ENCODE assay signal across 10 cellular contexts in genomic region chr2:237092920-237093781, GRCh38. TPM values are rescaled to one million over a fixed set of nuclear protein-coding genes. Genes with fewer than 3 reads are reported as not detected.
A peak's percentile ranks its signal among the peaks of the same experiment; 100 is the strongest.
DNase-seq lines count a peak whose midpoint lies in the region; ATAC-seq, FAIRE-seq and TF ChIP-seq lines count a peak whose summit lies in the region.
"Had no signal": no experiment of that assay in that cellular context is flagged by ENCODE, and none has a peak within 500 bp of the region (broad histone marks: within the 10 kb centered on the region; RNA-seq: fewer than 3 reads in every experiment).

No MANE protein-coding gene starts in this region.

- POLR2A ChIA-PET in CD4-positive, alpha-beta T cell (lab: Charles Lee): no interaction called here

- H3K4me1 ChIP-seq in osteoblast (ENCODE audit: insufficient read depth, low read length): peaks cover 43% of the 10 kb centered on the region

- no peak for ATAC-seq in CD4-positive, alpha-beta T cell (ENCODE audit: poor library complexity)
- ATAC-seq in stimulated activated memory B cell treated with anti-CD40 and anti-IgM and Interleukin-4, amounts not matched to agents 10 μg/mL and 1 μg/mL and 100 μg/mL, for 72 hours: no peak
- no peak for ATAC-seq in effector memory CD8-positive, alpha-beta T cell (replicated peaks)

- H3K27me3 ChIP-seq in osteoblast (ENCODE audit: insufficient read depth, low read length): no peaks in the 10 kb centered on the region
- no peaks in the 10 kb centered on the region for H3K27me3 ChIP-seq in CD4-positive, alpha-beta T cell (ENCODE audit: control insufficient read depth, insufficient read depth, low read length)

- intact Hi-C loops in CD4-positive, alpha-beta T cell (cut with DNase I, micrococcal nuclease): no loop called here

- peaks cover 37% of the 10 kb centered on the region for H3K36me3 ChIP-seq in osteoblast (ENCODE audit: insufficient read depth, low read length)

- peaks cover 52% of the 10 kb centered on the region for H3K79me2 ChIP-seq in osteoblast (ENCODE audit: insufficient read depth, low read length)

- peak overlapping the region; percentile 85 for H3K27ac Mint-ChIP-seq in endothelial cell (ENCODE audit: unreplicated experiment)
- no peak overlapping the region for H3K27ac Mint-ChIP-seq in CD4-positive, alpha-beta T cell
- no peak overlapping the region for H3K27ac Mint-ChIP-seq in stimulated activated memory B cell treated with anti-CD40 and anti-IgM and Interleukin-4, amounts not matched to agents 10 μg/mL and 1 μg/mL and 100 μg/mL, for 72 hours
- peak overlapping the region in 1 of 2 donors; percentile 25 for H3K27ac Mint-ChIP-seq in effector memory CD8-positive, alpha-beta T cell
- H3K27ac Mint-ChIP-seq: activated naive CD8-positive, alpha-beta T cell treated with anti-CD3 and anti-CD28 coated beads for 36 hours had no signal

- peak overlapping the region; percentile 6 for H3K4me3 Mint-ChIP-seq in endothelial cell (ENCODE audit: unreplicated experiment)
- no peak overlapping the region for H3K4me3 Mint-ChIP-seq in CD4-positive, alpha-beta T cell
- H3K4me3 Mint-ChIP-seq in stimulated activated memory B cell treated with anti-CD40 and anti-IgM and Interleukin-4, amounts not matched to agents 10 μg/mL and 1 μg/mL and 100 μg/mL, for 72 hours: no peak overlapping the region
- H3K4me3 Mint-ChIP-seq in effector memory CD8-positive, alpha-beta T cell: no peak overlapping the region
- H3K4me3 Mint-ChIP-seq: activated naive CD8-positive, alpha-beta T cell treated with anti-CD3 and anti-CD28 coated beads for 36 hours had no signal

- peak overlapping the region; percentile 82 for H3K27ac ChIP-seq in osteoblast (ENCODE audit: low read depth, low read length)
- no peak overlapping the region for H3K27ac ChIP-seq in CD4-positive, alpha-beta T cell (ENCODE audit: low read depth, low read length)

- FAIRE-seq in urothelium cell line (lab: Jason Lieb, UNC): no peak

- H3K9me3 Mint-ChIP-seq in endothelial cell (ENCODE audit: unreplicated experiment): no peaks in the 10 kb centered on the region
- no peaks in the 10 kb centered on the region for H3K9me3 Mint-ChIP-seq in CD4-positive, alpha-beta T cell
- H3K9me3 Mint-ChIP-seq in stimulated activated memory B cell treated with anti-CD40 and anti-IgM and Interleukin-4, amounts not matched to agents 10 μg/mL and 1 μg/mL and 100 μg/mL, for 72 hours: no peaks in the 10 kb centered on the region
- no peaks in the 10 kb centered on the region for H3K9me3 Mint-ChIP-seq in effector memory CD8-positive, alpha-beta T cell
- H3K9me3 Mint-ChIP-seq: activated naive CD8-positive, alpha-beta T cell treated with anti-CD3 and anti-CD28 coated beads for 36 hours had no signal

- no peak overlapping the region for H2AFZ ChIP-seq in osteoblast (ENCODE audit: low read length)

- TF ChIP-seq CTCF in endothelial cell (IDR thresholded peaks at IDR 0.05; ENCODE audit: unreplicated experiment): peak; percentile 47
- peak; percentile 68 for TF ChIP-seq CTCF in osteoblast (IDR thresholded peaks at IDR 0.05; ENCODE audit: extremely low read depth, low read depth, low read length)
- no peak for TF ChIP-seq CTCF in CD4-positive, alpha-beta T cell (IDR thresholded peaks at IDR 0.05)

- peaks cover 3% of the 10 kb centered on the region for H4K20me1 ChIP-seq in osteoblast (ENCODE audit: insufficient read depth, low read length)

- H3K9me3 ChIP-seq in osteoblast (ENCODE audit: low read depth, low read length): no peaks in the 10 kb centered on the region
- H3K9me3 ChIP-seq in CD4-positive, alpha-beta T cell (ENCODE audit: control insufficient read depth, low read length): no peaks in the 10 kb centered on the region

- no peak overlapping the region for H3K4me3 ChIP-seq in osteoblast (ENCODE audit: insufficient read depth, low read length)

- DNase-seq in COLO829 (ENCODE audit: low spot score) (peak; percentile 48), NCI-H2196 (lab: John Stamatoyannopoulos, UW; ENCODE audit: unreplicated experiment) (peak; percentile 71), endothelial cell (ENCODE audit: low spot score) (no peak), osteoblast (ENCODE audit: insufficient read length, low spot score, missing footprints) (peak; percentile 63), urothelium cell line (ENCODE audit: low spot score) (no peak)
- DNase-seq in CD4-positive, alpha-beta T cell: no peak
- no peak for DNase-seq in effector memory CD8-positive, alpha-beta T cell
- DNase-seq: activated naive CD8-positive, alpha-beta T cell treated with anti-CD3 and anti-CD28 coated beads for 36 hours; NCI-H1694 treated with DMSO at 0.1 percent for 48 hours had no signal

- peaks cover 35% of the 10 kb centered on the region for H3K36me3 Mint-ChIP-seq in endothelial cell (ENCODE audit: low read depth, unreplicated experiment)
- H3K36me3 Mint-ChIP-seq in CD4-positive, alpha-beta T cell (ENCODE audit: low read depth): peaks cover 100% of the 10 kb centered on the region
- H3K36me3 Mint-ChIP-seq in stimulated activated memory B cell treated with anti-CD40 and anti-IgM and Interleukin-4, amounts not matched to agents 10 μg/mL and 1 μg/mL and 100 μg/mL, for 72 hours: peaks cover 49% of the 10 kb centered on the region
- H3K36me3 Mint-ChIP-seq in effector memory CD8-positive, alpha-beta T cell (ENCODE audit: insufficient read depth): peaks cover 54% of the 10 kb centered on the region

- peaks cover 61% of the 10 kb centered on the region for H3K4me1 Mint-ChIP-seq in endothelial cell (ENCODE audit: unreplicated experiment)
- H3K4me1 Mint-ChIP-seq in CD4-positive, alpha-beta T cell (ENCODE audit: low read depth): peaks cover 31% of the 10 kb centered on the region
- peaks cover 8% of the 10 kb centered on the region for H3K4me1 Mint-ChIP-seq in stimulated activated memory B cell treated with anti-CD40 and anti-IgM and Interleukin-4, amounts not matched to agents 10 μg/mL and 1 μg/mL and 100 μg/mL, for 72 hours
- peaks cover 8 to 11% of the 10 kb centered on the region in 2 donors for H3K4me1 Mint-ChIP-seq in effector memory CD8-positive, alpha-beta T cell (ENCODE audit: low read depth in 2 of 2)

- CTCF ChIA-PET in CD4-positive, alpha-beta T cell (lab: Charles Lee): no interaction called here

- H3K4me2 ChIP-seq in osteoblast (ENCODE audit: insufficient read depth, low read length): peak overlapping the region; percentile 52

- H3K27me3 Mint-ChIP-seq in endothelial cell (ENCODE audit: unreplicated experiment): peaks cover 1% of the 10 kb centered on the region
- H3K27me3 Mint-ChIP-seq in CD4-positive, alpha-beta T cell: no peaks in the 10 kb centered on the region
- H3K27me3 Mint-ChIP-seq in stimulated activated memory B cell treated with anti-CD40 and anti-IgM and Interleukin-4, amounts not matched to agents 10 μg/mL and 1 μg/mL and 100 μg/mL, for 72 hours: no peaks in the 10 kb centered on the region
- no peaks in the 10 kb centered on the region for H3K27me3 Mint-ChIP-seq in effector memory CD8-positive, alpha-beta T cell
- H3K27me3 Mint-ChIP-seq: activated naive CD8-positive, alpha-beta T cell treated with anti-CD3 and anti-CD28 coated beads for 36 hours had no signal

RNA-seq across cellular contexts. Expression of gene COPS8, which starts 7.5 kb away (rescaled TPM):
- total RNA-seq in endothelial cell (ENCODE audit: unreplicated experiment): 97.1 TPM
- 91.2 and 98.4 TPM in 2 replicates for total RNA-seq in osteoblast
- 10 to 100 TPM; 47.9 to 51.7 TPM for total RNA-seq in CD4-positive, alpha-beta T cell

Comparison
In these comparisons a context has a peak if more than half of its experiments do, and no peak if none do; other contexts are left out.
1. DNase-seq: peak in COLO829 (single experiment), NCI-H2196 (single experiment) and osteoblast (single experiment); none in endothelial cell (single experiment), CD4-positive, alpha-beta T cell (0 of 10), urothelium cell line (single experiment) and effector memory CD8-positive, alpha-beta T cell (0 of 3).